Comparison of ENCODE assay signal across 22 cellular contexts in genomic region chr7:70657532-70657931, GRCh38.
"Had no signal": no experiment of that assay in that cellular context is flagged by ENCODE, and none has a peak within 500 bp of the region (broad histone marks: within the 10 kb centered on the region; RNA-seq: fewer than 3 reads in every experiment).

No MANE protein-coding gene starts in this region.

- H3K4me3 Mint-ChIP-seq: activated naive CD4-positive, alpha-beta T cell treated with anti-CD3 and anti-CD28 coated beads, Interleukin-2, amount 50 U/mL, for 24 hours; activated T-cell treated with anti-CD3 and anti-CD28 coated beads, Interleukin-2, amount 50 U/mL, for 72 hours; memory B cell had no signal

- H3K27ac Mint-ChIP-seq: activated naive CD4-positive, alpha-beta T cell treated with anti-CD3 and anti-CD28 coated beads, Interleukin-2, amount 50 U/mL, for 24 hours; activated T-cell treated with anti-CD3 and anti-CD28 coated beads, Interleukin-2, amount 50 U/mL, for 72 hours; memory B cell had no signal

- DNase-seq: activated CD4-positive, alpha-beta T cell treated with anti-CD3 and anti-CD28 coated beads for 1 hour; activated CD8-positive, alpha-beta memory T cell treated with anti-CD3 and anti-CD28 coated beads for 24 hours; activated CD8-positive, alpha-beta memory T cell treated with anti-CD3 and anti-CD28 coated beads, Interleukin-2, amount 50 U/mL, for 48 hours; activated gamma-delta T cell; activated T-cell treated with anti-CD3 and anti-CD28 coated beads, Interleukin-2, amount 50 U/mL, for 72 hours; hippocampal formation; islet precursor cell; left lung; mucosa of descending colon; ovary; sigmoid colon; stimulated activated CD4-positive, alpha-beta T cell treated with anti-CD3 and anti-CD28 coated beads, Interleukin-12 subunit alpha, Interleukin-12 subunit beta, amount 100 ng/mL, for 4 hours; stimulated activated CD4-positive, alpha-beta T cell treated with anti-CD3 and anti-CD28 coated beads, Interleukin-1b, Interleukin-23, amount 100 ng/mL, for 48 hours; stimulated activated naive CD8-positive, alpha-beta T cell treated with anti-CD3 and anti-CD28 coated beads, Interleukin-15, Interleukin-2, amounts not matched to agents 100 U/mL and 50 U/mL, for 24 hours; substantia nigra; SW 1271; T-helper 2 cell; tibial artery; WERI-Rb-1 had no signal

- H3K4me1 ChIP-seq: left lung had no signal

- H3K9me3 Mint-ChIP-seq: activated naive CD4-positive, alpha-beta T cell treated with anti-CD3 and anti-CD28 coated beads, Interleukin-2, amount 50 U/mL, for 24 hours; activated T-cell treated with anti-CD3 and anti-CD28 coated beads, Interleukin-2, amount 50 U/mL, for 72 hours; memory B cell had no signal

- H3K36me3 ChIP-seq: left lung, ovary, sigmoid colon, tibial artery, WERI-Rb-1 had no signal

- H3K27ac ChIP-seq: left lung, ovary, sigmoid colon, tibial artery, WERI-Rb-1 had no signal

- H3K4me3 ChIP-seq: left lung, mucosa of descending colon, ovary, sigmoid colon, tibial artery had no signal

- ATAC-seq: activated T-cell treated with anti-CD3 and anti-CD28 coated beads, Interleukin-2, amount 50 U/mL, for 72 hours; left lung; mucosa of descending colon; naive thymus-derived CD4-positive, alpha-beta T cell; stimulated activated naive CD8-positive, alpha-beta T cell treated with anti-CD3 and anti-CD28 coated beads, Interleukin-15, Interleukin-2, amounts not matched to agents 100 U/mL and 50 U/mL, for 24 hours had no signal

- H3K36me3 Mint-ChIP-seq: activated naive CD4-positive, alpha-beta T cell treated with anti-CD3 and anti-CD28 coated beads, Interleukin-2, amount 50 U/mL, for 24 hours had no signal

- H3K4me1 Mint-ChIP-seq: memory B cell had no signal

- H3K27me3 Mint-ChIP-seq: memory B cell had no signal

- H3K27me3 ChIP-seq: left lung, ovary, sigmoid colon, tibial artery had no signal

- H3K9me3 ChIP-seq: left lung, mucosa of descending colon, ovary, sigmoid colon, tibial artery had no signal
